In the genomic region with DNA sequence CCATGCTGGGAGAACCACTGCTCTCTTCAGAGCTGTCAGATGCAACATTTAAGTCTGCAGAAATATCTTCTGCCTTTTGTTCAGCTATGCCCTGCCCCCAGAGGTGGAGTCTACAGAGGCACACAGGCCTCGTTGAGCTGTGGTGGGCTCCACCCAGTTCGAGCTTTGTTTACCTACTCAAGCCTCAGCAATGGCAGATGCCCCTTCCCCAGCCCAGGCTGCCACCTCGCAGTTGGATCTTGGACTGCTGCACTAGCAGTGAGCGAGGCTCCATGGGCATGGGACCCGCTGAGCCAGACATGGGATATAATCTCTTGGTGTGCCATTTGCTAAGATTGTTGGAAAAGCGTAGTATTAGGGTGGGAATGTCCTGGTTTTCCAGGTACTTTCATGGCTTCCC, we compare ENCODE assay signal across 24 cellular contexts.
"Had no signal": no experiment of that assay in that cellular context is flagged by ENCODE, and none has a peak within 500 bp of the region (broad histone marks: within the 10 kb centered on the region; RNA-seq: fewer than 3 reads in every experiment).

No MANE protein-coding gene starts in this region.

- H3K4me3 ChIP-seq: colonic mucosa, coronary artery, dorsolateral prefrontal cortex, esophagus muscularis mucosa, esophagus squamous epithelium, gastrocnemius medialis, gastroesophageal sphincter, heart left ventricle, heart right ventricle had no signal

- H3K27ac ChIP-seq: colonic mucosa, coronary artery, dorsolateral prefrontal cortex, epithelial cell of prostate, esophagus muscularis mucosa, esophagus squamous epithelium, foreskin keratinocyte, gastrocnemius medialis, gastroesophageal sphincter, heart left ventricle, heart right ventricle had no signal

- H3K4me1 ChIP-seq: colonic mucosa, esophagus muscularis mucosa, esophagus squamous epithelium, foreskin keratinocyte, gastrocnemius medialis, gastroesophageal sphincter, heart left ventricle, heart right ventricle had no signal

- H3K36me3 ChIP-seq: colonic mucosa, esophagus muscularis mucosa, esophagus squamous epithelium, gastrocnemius medialis, gastroesophageal sphincter, heart left ventricle, heart right ventricle had no signal

- H3K9me3 ChIP-seq: colonic mucosa, gastrocnemius medialis had no signal

- H3K27me3 ChIP-seq: colonic mucosa, dorsolateral prefrontal cortex, esophagus muscularis mucosa, esophagus squamous epithelium, foreskin keratinocyte, gastrocnemius medialis, gastroesophageal sphincter, heart left ventricle, heart right ventricle had no signal

- DNase-seq: colonic mucosa; cortex of kidney; dermis blood vessel endothelial cell; dorsolateral prefrontal cortex; effector CD4-positive, alpha-beta T cell; effector CD8-positive, alpha-beta T cell; effector memory CD4-positive, alpha-beta T cell; effector memory CD8-positive, alpha-beta T cell; endodermal cell; erythroblast; esophagus squamous epithelium; foreskin fibroblast; foreskin keratinocyte; foreskin melanocyte; gastrocnemius medialis; glutamatergic neuron; head of caudate nucleus; heart left ventricle; heart right ventricle had no signal

- ATAC-seq: effector memory CD8-positive, alpha-beta T cell; esophagus mucosa; foreskin keratinocyte; gastrocnemius medialis; gastroesophageal sphincter; heart left ventricle; heart right ventricle had no signal
